In genomic region chr1:7454052-7454815, GRCh38 we compare ENCODE assay signal across 9 cellular contexts.
A peak's percentile ranks its signal among the peaks of the same experiment; 100 is the strongest.
DNase-seq lines count a peak whose midpoint lies in the region; ATAC-seq and TF ChIP-seq lines count a peak whose summit lies in the region.
"Had no signal": no experiment of that assay in that cellular context is flagged by ENCODE, and none has a peak within 500 bp of the region (broad histone marks: within the 10 kb centered on the region; RNA-seq: fewer than 3 reads in every experiment).

No MANE protein-coding gene starts in this region.

- no peaks in the 10 kb centered on the region for H3F3A ChIP-seq in PC-9 (ENCODE audit: insufficient read depth, low read depth)

- CTCF ChIA-PET in PC-9 (lab: Charles Lee), result interaction anchor here (1.2 kb wide), 1 partner anchor 38 kb away, joined by 3 read pairs; no protein-coding TSS in a partner anchor

- H3K9me2 ChIP-seq in PC-9 (ENCODE audit: insufficient read depth), result no peaks in the 10 kb centered on the region

- H2AFZ ChIP-seq in PC-9, result no peak overlapping the region

- peaks cover 43% of the 10 kb centered on the region for H3K4me1 Mint-ChIP-seq in nephron

- no peak overlapping the region for H3K4me2 ChIP-seq in PC-9

- H3K9me3 ChIP-seq in PC-9 (ENCODE audit: insufficient read depth, low read depth), result no peaks in the 10 kb centered on the region

- H3K27ac Mint-ChIP-seq in nephron, result peak overlapping the region; percentile 70 to 91 (median 79)

- no peaks in the 10 kb centered on the region for H3K79me2 ChIP-seq in PC-9 (ENCODE audit: low read depth)

- BruUV-seq in PC-9 (replicated peaks; lab: Mats Ljungman, UMichigan), result no TSS peak

- intact Hi-C loops in dorsolateral prefrontal cortex (cut with DNase I) (loop anchor here (1.0 to 5.0 kb wide), 2 partner anchors 191 to 193 kb away; no protein-coding TSS in a partner anchor), PC-9 (cut with micrococcal nuclease; ENCODE audit: unreplicated experiment) (no loop called here)

- H3K27ac ChIP-seq in dorsolateral prefrontal cortex (peak overlapping the region in 1 of 59 donors; percentile 66), PC-9 (no peak overlapping the region)
- H3K27ac ChIP-seq: HL-60 had no signal

- POLR2A ChIA-PET in PC-9 (lab: Charles Lee; ENCODE audit: unreplicated experiment), result no interaction called here

- no peaks in the 10 kb centered on the region for H3K9me3 Mint-ChIP-seq in nephron

- peak overlapping the region in 2 of 3 experiments; percentile 12 to 56 for H3K4me3 Mint-ChIP-seq in nephron

- peaks cover 21% of the 10 kb centered on the region for H3K27me3 Mint-ChIP-seq in nephron (ENCODE audit: low read depth)

- H3K4me1 ChIP-seq in PC-9 (replicated peaks; ENCODE audit: insufficient read depth), result no peaks in the 10 kb centered on the region

- no peaks in the 10 kb centered on the region for H4K20me1 ChIP-seq in PC-9 (ENCODE audit: insufficient read depth)

- peak; percentile 61 for DNase-seq in Daoy (ENCODE audit: low read depth)
- peak; percentile 39 for DNase-seq in HuH-7 (ENCODE audit: low spot score)
- peak in 5 of 10 donors; percentile 16 to 67 (median 38) for DNase-seq in dorsolateral prefrontal cortex
- no peak for DNase-seq in PC-9

- H3K36me3 Mint-ChIP-seq in nephron (ENCODE audit: low read depth), result no peaks in the 10 kb centered on the region

- ATAC-seq in GM21619 (IDR thresholded peaks at IDR 0.05; ENCODE audit: unreplicated experiment), result no peak
- ATAC-seq in HG03135 (IDR thresholded peaks at IDR 0.05; ENCODE audit: unreplicated experiment), result no peak
- no peak for ATAC-seq in GM18909 (IDR thresholded peaks at IDR 0.05; ENCODE audit: poor library complexity, unreplicated experiment)

- TF ChIP-seq CTCF in dorsolateral prefrontal cortex (IDR thresholded peaks at IDR 0.05 in 54 of 56, conservative IDR thresholded peaks at IDR 0.05 in 2 of 56; ENCODE audit: low read depth in 1 of 56, partially characterized antibody in 56 of 56) (peak in 52 of 56 donors; percentile 19 to 73 (median 52)), nephron (IDR thresholded peaks at IDR 0.05; ENCODE audit: unreplicated experiment in 3 of 3) (peak; percentile 44 to 62 (median 56)), PC-9 (conservative IDR thresholded peaks at IDR 0.05) (no peak)

- H3K36me3 ChIP-seq in PC-9 (ENCODE audit: low read depth), result no peaks in the 10 kb centered on the region

- H3K27me3 ChIP-seq in dorsolateral prefrontal cortex, result no peaks in the 10 kb centered on the region
- peaks cover 73% of the 10 kb centered on the region for H3K27me3 ChIP-seq in PC-9 (ENCODE audit: insufficient read depth, low read depth)

- no peak overlapping the region for H3K4me3 ChIP-seq in dorsolateral prefrontal cortex
- no peak overlapping the region for H3K4me3 ChIP-seq in PC-9

Comparison
In these comparisons a context has a peak if more than half of its experiments do, and no peak if none do; other contexts are left out.
1. DNase-seq: peak in Daoy (single experiment) and HuH-7 (single experiment); none in PC-9 (0 of 2).